ENCODE assay signal across 9 cellular contexts in genomic region chr12:6461401-6462233, GRCh38. TPM values are rescaled to one million over a fixed set of nuclear protein-coding genes. Genes with fewer than 3 reads are reported as not detected.
A peak's percentile ranks its signal among the peaks of the same experiment; 100 is the strongest.
DNase-seq lines count a peak whose midpoint lies in the region; ATAC-seq and TF ChIP-seq lines count a peak whose summit lies in the region.
"Had no signal": no experiment of that assay in that cellular context is flagged by ENCODE, and none has a peak within 500 bp of the region (broad histone marks: within the 10 kb centered on the region; RNA-seq: fewer than 3 reads in every experiment).

No MANE protein-coding gene starts in this region.

- peaks cover 85% of the 10 kb centered on the region for H3K4me1 Mint-ChIP-seq in activated CD4-positive, alpha-beta T cell treated with anti-CD3 and anti-CD28 coated beads, Interleukin-2, amount 10 ng/mL, durations not matched to agents 7 days and 5 days
- H3K4me1 Mint-ChIP-seq in endothelial cell (ENCODE audit: unreplicated experiment): peaks cover 52% of the 10 kb centered on the region

- H3K4me3 ChIP-seq in spleen (peak overlapping the region in 2 of 8 donors; percentile 6 to 55), mammary epithelial cell (replicated peaks in 1 of 3; ENCODE audit: insufficient read depth in 1 of 3, low read depth in 2 of 3, low read length in 3 of 3) (no peak overlapping the region)

- CTCF ChIA-PET in activated CD4-positive, alpha-beta T cell treated with anti-CD3 and anti-CD28 coated beads, Interleukin-2, amount 10 ng/mL, durations not matched to agents 7 days and 5 days (lab: Charles Lee): interaction anchor here (0.6 to 4.1 kb wide), 18 partner anchors 10 to 471 kb away, joined by 3 to 27 read pairs (median 4); partner anchors contain the start of genes CD27, GAPDH, MRPL51 and TAPBPL
- CTCF ChIA-PET in mammary epithelial cell (lab: Charles Lee; ENCODE audit: low non-redundant PET): no interaction called here

- H3K4me1 ChIP-seq in spleen: peaks cover 55 to 100% (median 80%) of the 10 kb centered on the region in 6 donors
- H3K4me1 ChIP-seq in mammary epithelial cell (ENCODE audit: insufficient read depth, low read length): no peaks in the 10 kb centered on the region

- in situ Hi-C loops in mammary epithelial cell (cut with MboI; ENCODE audit: low sequenced_read_pairs in 2 of 2): no loop called here

- intact Hi-C loops in spleen (cut with DNase I; ENCODE audit: low total_unique reads) (loop anchor here (5.0 to 10.0 kb wide), 2 partner anchors 34 to 127 kb away; no protein-coding TSS in a partner anchor), mammary epithelial cell (cut with micrococcal nuclease) (no loop called here)

- H3K9me3 Mint-ChIP-seq in activated CD4-positive, alpha-beta T cell treated with anti-CD3 and anti-CD28 coated beads, Interleukin-2, amount 10 ng/mL, durations not matched to agents 7 days and 5 days: no peaks in the 10 kb centered on the region
- H3K9me3 Mint-ChIP-seq in endothelial cell (ENCODE audit: unreplicated experiment): no peaks in the 10 kb centered on the region
- H3K9me3 Mint-ChIP-seq: brain had no signal

- peaks cover 92% of the 10 kb centered on the region for H3K36me3 Mint-ChIP-seq in activated CD4-positive, alpha-beta T cell treated with anti-CD3 and anti-CD28 coated beads, Interleukin-2, amount 10 ng/mL, durations not matched to agents 7 days and 5 days (ENCODE audit: low read depth)
- peaks cover 31% of the 10 kb centered on the region for H3K36me3 Mint-ChIP-seq in endothelial cell (ENCODE audit: low read depth, unreplicated experiment)

- H3K9me3 ChIP-seq in spleen: no peaks in the 10 kb centered on the region
- no peaks in the 10 kb centered on the region for H3K9me3 ChIP-seq in mammary epithelial cell (replicated peaks; ENCODE audit: insufficient read depth, low read length)

- H3K27me3 Mint-ChIP-seq in activated CD4-positive, alpha-beta T cell treated with anti-CD3 and anti-CD28 coated beads, Interleukin-2, amount 10 ng/mL, durations not matched to agents 7 days and 5 days: no peaks in the 10 kb centered on the region
- H3K27me3 Mint-ChIP-seq in endothelial cell (ENCODE audit: unreplicated experiment): peaks cover 12% of the 10 kb centered on the region
- H3K27me3 Mint-ChIP-seq: brain had no signal

- TF ChIP-seq CTCF in endothelial cell (IDR thresholded peaks at IDR 0.05; ENCODE audit: unreplicated experiment): no peak
- TF ChIP-seq CTCF in spleen (IDR thresholded peaks at IDR 0.05 in 8 of 11, conservative IDR thresholded peaks at IDR 0.05 in 3 of 11): no peak
- no peak for TF ChIP-seq CTCF in mammary epithelial cell (conservative IDR thresholded peaks at IDR 0.05 in 1 of 2, IDR thresholded peaks at IDR 0.05 in 1 of 2; ENCODE audit: extremely low read depth in 1 of 2, insufficient read depth in 1 of 2, low read depth in 1 of 2, low read length in 2 of 2)

- H3K27ac Mint-ChIP-seq in activated CD4-positive, alpha-beta T cell treated with anti-CD3 and anti-CD28 coated beads, Interleukin-2, amount 10 ng/mL, durations not matched to agents 7 days and 5 days: peak overlapping the region; percentile 96
- H3K27ac Mint-ChIP-seq in endothelial cell (ENCODE audit: unreplicated experiment): peak overlapping the region; percentile 28
- H3K27ac Mint-ChIP-seq: brain had no signal

- H3K36me3 ChIP-seq in spleen: peaks cover 6 to 100% (median 67%) of the 10 kb centered on the region in 6 donors
- H3K36me3 ChIP-seq in mammary epithelial cell (ENCODE audit: insufficient read depth, low read length): peaks cover 3% of the 10 kb centered on the region

- peak; percentile 30 for DNase-seq in HK-2 (ENCODE audit: unreplicated experiment)
- peak; percentile 91 for DNase-seq in activated CD4-positive, alpha-beta T cell treated with anti-CD3 and anti-CD28 coated beads, Interleukin-2, amount 10 ng/mL, durations not matched to agents 7 days and 5 days
- no peak for DNase-seq in endothelial cell (ENCODE audit: low spot score)
- peak; percentile 96 for DNase-seq in spleen
- no peak for DNase-seq in DMS 273 (lab: John Stamatoyannopoulos, UW; ENCODE audit: unreplicated experiment)
- DNase-seq in mammary epithelial cell: no peak

- POLR2A ChIA-PET in activated CD4-positive, alpha-beta T cell treated with anti-CD3 and anti-CD28 coated beads, Interleukin-2, amount 10 ng/mL, durations not matched to agents 7 days and 5 days (lab: Charles Lee): interaction anchor here (0.7 to 2.9 kb wide), 7 partner anchors 9 to 73 kb away, joined by 3 to 25 read pairs (median 8); partner anchors contain the start of genes GAPDH, TAPBPL and VAMP1

- no TSS peak for BruUV-seq in mammary epithelial cell (replicated peaks; lab: Mats Ljungman, UMichigan)

- 21 to 42% (median 27%) methylated on average over 15 of the region's 15 CpGs for WGBS in spleen, 5 donors
- 68% methylated on average over 14 of the region's 15 CpGs for WGBS in mammary epithelial cell (ENCODE audit: low coverage, missing lambda C conversion rate)

- no peaks in the 10 kb centered on the region for H4K20me1 ChIP-seq in mammary epithelial cell (ENCODE audit: insufficient read depth, low read length)

- H2AFZ ChIP-seq in mammary epithelial cell (ENCODE audit: low read depth, low read length): no peak overlapping the region

- H3K79me2 ChIP-seq in mammary epithelial cell (ENCODE audit: insufficient read depth, low read length): no peaks in the 10 kb centered on the region

- H3K9ac ChIP-seq in mammary epithelial cell (ENCODE audit: insufficient read depth, low read length): no peak overlapping the region

- ATAC-seq in GM19397 (IDR thresholded peaks at IDR 0.05; ENCODE audit: unreplicated experiment): peak; percentile 74
- no peak for ATAC-seq in HG02840 (IDR thresholded peaks at IDR 0.05; ENCODE audit: low FRiP score, unreplicated experiment)

- peak in 1 of 3 donors; percentile 41 for TF ChIP-seq POLR2A in spleen (IDR thresholded peaks at IDR 0.05)

- dilution Hi-C loops in mammary epithelial cell (cut with HindIII; ENCODE audit: low sequenced_read_pairs): loop anchor here (5.0 kb wide), 1 partner anchor 139 kb away; no protein-coding TSS in a partner anchor

- H3K4me2 ChIP-seq in mammary epithelial cell (ENCODE audit: insufficient read depth, low read depth, low read length): no peak overlapping the region

- H3K27ac ChIP-seq in spleen (peak overlapping the region; percentile 46 to 94 (median 89)), mammary epithelial cell (ENCODE audit: insufficient read depth, low read depth, low read length) (no peak overlapping the region)

- peak overlapping the region; percentile 76 for H3K4me3 Mint-ChIP-seq in activated CD4-positive, alpha-beta T cell treated with anti-CD3 and anti-CD28 coated beads, Interleukin-2, amount 10 ng/mL, durations not matched to agents 7 days and 5 days
- H3K4me3 Mint-ChIP-seq in endothelial cell (ENCODE audit: unreplicated experiment): peak overlapping the region; percentile 26
- H3K4me3 Mint-ChIP-seq: brain had no signal

- H3K27me3 ChIP-seq in spleen (replicated peaks in 1 of 7) (no peaks in the 10 kb centered on the region), mammary epithelial cell (ENCODE audit: insufficient read depth, low read length) (no peaks in the 10 kb centered on the region)

RNA-seq across cellular contexts. Expression of gene VAMP1, which starts 8.9 kb away (rescaled TPM):
- total RNA-seq in activated CD4-positive, alpha-beta T cell treated with anti-CD3 and anti-CD28 coated beads, Interleukin-2, amount 10 ng/mL, durations not matched to agents 7 days and 5 days: 10 to 100 TPM; 61.4 to 73.4 TPM
- total RNA-seq in endothelial cell (ENCODE audit: unreplicated experiment) (5.5 TPM), spleen (10 to 100 TPM; 18.5 to 32.5 (median 24.2) TPM), mammary epithelial cell (1 to 10 TPM; 2.1 to 5.0 TPM)
- polyA plus RNA-seq in spleen (10 to 100 TPM; 11.0 to 20.7 (median 17.9) TPM), mammary epithelial cell (5.8 TPM)
- 2.4 TPM for polyA minus RNA-seq in mammary epithelial cell

RNA-seq across cellular contexts. Expression of gene TAPBPL, which starts 9.8 kb away (rescaled TPM):
- 10 to 100 TPM; 45.8 to 47.9 TPM for total RNA-seq in activated CD4-positive, alpha-beta T cell treated with anti-CD3 and anti-CD28 coated beads, Interleukin-2, amount 10 ng/mL, durations not matched to agents 7 days and 5 days
- total RNA-seq in endothelial cell (ENCODE audit: unreplicated experiment) (2.8 TPM), spleen (10 to 100 TPM; 35.6 to 50.1 (median 42.0) TPM), mammary epithelial cell (1 to 10 TPM; 4.0 to 5.0 TPM)
- polyA plus RNA-seq in spleen (10 to 100 TPM; 15.0 to 17.1 (median 15.9) TPM), mammary epithelial cell (7.3 TPM)
- polyA minus RNA-seq in mammary epithelial cell: 52.6 TPM

RNA-seq across cellular contexts. Expression of gene CD27, which starts 16.9 kb away (rescaled TPM):
- 100 to 1,000 TPM; 115 to 134 TPM for total RNA-seq in activated CD4-positive, alpha-beta T cell treated with anti-CD3 and anti-CD28 coated beads, Interleukin-2, amount 10 ng/mL, durations not matched to agents 7 days and 5 days
- total RNA-seq in endothelial cell (ENCODE audit: unreplicated experiment) (not detected), spleen (10 to 100 TPM; 49.2 to 97.2 (median 59.2) TPM), mammary epithelial cell (not detected)
- polyA plus RNA-seq in spleen (100 to 1,000 TPM; 128 to 193 (median 178) TPM), mammary epithelial cell (not detected)
- not detected for polyA minus RNA-seq in mammary epithelial cell

RNA-seq across cellular contexts. Expression of gene MRPL51, which starts 31.4 kb away (rescaled TPM):
- 100 to 1,000 TPM; 212 to 241 TPM for total RNA-seq in activated CD4-positive, alpha-beta T cell treated with anti-CD3 and anti-CD28 coated beads, Interleukin-2, amount 10 ng/mL, durations not matched to agents 7 days and 5 days
- total RNA-seq in endothelial cell (ENCODE audit: unreplicated experiment): 168 TPM
- 10 to 100 TPM; 34.0 to 94.0 (median 89.3) TPM for total RNA-seq in spleen
- 100 to 1,000 TPM in 2 of 3 donors, 10 to 100 TPM in 1; 73.4 to 137 (median 109) TPM for polyA plus RNA-seq in spleen
- total RNA-seq in mammary epithelial cell: 100 to 1,000 TPM in 1 of 2 donors, 10 to 100 TPM in 1; 51.7 to 192 TPM
- polyA plus RNA-seq in mammary epithelial cell: 124 TPM
- 18.7 TPM for polyA minus RNA-seq in mammary epithelial cell

RNA-seq across cellular contexts. Expression of gene NCAPD2, which starts 32.3 kb away (rescaled TPM):
- total RNA-seq in activated CD4-positive, alpha-beta T cell treated with anti-CD3 and anti-CD28 coated beads, Interleukin-2, amount 10 ng/mL, durations not matched to agents 7 days and 5 days: 100 to 1,000 TPM; 191 to 202 TPM
- total RNA-seq in endothelial cell (ENCODE audit: unreplicated experiment): 25.3 TPM
- 10 to 100 TPM; 29.9 to 49.2 (median 39.6) TPM for total RNA-seq in spleen
- polyA plus RNA-seq in spleen: 10 to 100 TPM; 12.0 to 14.1 (median 14.0) TPM
- 10 to 100 TPM; 17.8 to 53.7 TPM for total RNA-seq in mammary epithelial cell
- polyA plus RNA-seq in mammary epithelial cell: 60.4 TPM
- 156 TPM for polyA minus RNA-seq in mammary epithelial cell

Comparison
In these comparisons a context has a peak if more than half of its experiments do, and no peak if none do; other contexts are left out.
1. DNase-seq: peak in HK-2 (single experiment), activated CD4-positive, alpha-beta T cell treated with anti-CD3 and anti-CD28 coated beads, Interleukin-2, amount 10 ng/mL, durations not matched to agents 7 days and 5 days (single experiment) and spleen (single experiment); none in endothelial cell (single experiment), DMS 273 (single experiment) and mammary epithelial cell (single experiment).
2. RNA of gene CD27, which starts 16.9 kb away (total RNA-seq): 115 to 134 TPM in activated CD4-positive, alpha-beta T cell treated with anti-CD3 and anti-CD28 coated beads, Interleukin-2, amount 10 ng/mL, durations not matched to agents 7 days and 5 days and 49.2 to 97.2 TPM in spleen; not detected in mammary epithelial cell and not detected in endothelial cell (single experiment); every median in the first group is over 10 times any median in the second.